In genomic region chr2:168253379-168253778, GRCh38 we compare ENCODE assay signal across 21 cellular contexts.
"Had no signal": no experiment of that assay in that cellular context is flagged by ENCODE, and none has a peak within 500 bp of the region (broad histone marks: within the 10 kb centered on the region; RNA-seq: fewer than 3 reads in every experiment).

No MANE protein-coding gene starts in this region.

- H3K9me3 Mint-ChIP-seq: memory B cell had no signal

- H3K4me1 ChIP-seq: prostate gland, right atrium auricular region, suprapubic skin, upper lobe of right lung, uterus had no signal

- H3K4me3 Mint-ChIP-seq: memory B cell; nephron progenitor cell; stimulated activated naive CD8-positive, alpha-beta T cell treated with anti-CD3 and anti-CD28 coated beads, Interleukin-15, amount 100 ng/mL, for 72 hours had no signal

- H3K27ac ChIP-seq: coronary artery, prostate gland, right atrium auricular region, skin epidermis, spleen, suprapubic skin, transverse colon, upper lobe of right lung, uterus had no signal

- H3K36me3 Mint-ChIP-seq: memory B cell had no signal

- H3K36me3 ChIP-seq: prostate gland, right atrium auricular region, spleen, suprapubic skin, transverse colon, upper lobe of right lung, uterus had no signal

- H3K4me3 ChIP-seq: coronary artery, lung, prostate gland, right atrium auricular region, skin epidermis, spleen, suprapubic skin, transverse colon, upper lobe of right lung, uterus had no signal

- ATAC-seq: left ventricle myocardium superior; stimulated activated naive CD8-positive, alpha-beta T cell treated with anti-CD3 and anti-CD28 coated beads, Interleukin-15, amount 100 ng/mL, for 72 hours; upper lobe of right lung had no signal

- H3K9me3 ChIP-seq: prostate gland, suprapubic skin, transverse colon, upper lobe of right lung had no signal

- DNase-seq: dermis blood vessel endothelial cell; effector memory CD4-positive, alpha-beta T cell; erythroblast; hypothalamus; left ventricle myocardium superior; nephron progenitor cell; nucleus accumbens; spleen; stimulated activated CD4-positive, alpha-beta T cell treated with anti-CD3 and anti-CD28 coated beads, Interleukin-4, amount 100 ng/mL, for 4 hours; stimulated activated naive CD4-positive, alpha-beta T cell; stimulated activated naive CD8-positive, alpha-beta T cell treated with anti-CD3 and anti-CD28 coated beads, Interleukin-15, amount 100 ng/mL, for 72 hours; transverse colon; upper lobe of right lung; uterus had no signal

- H3K4me1 Mint-ChIP-seq: memory B cell had no signal

- H3K27me3 Mint-ChIP-seq: memory B cell; stimulated activated naive CD8-positive, alpha-beta T cell treated with anti-CD3 and anti-CD28 coated beads, Interleukin-15, amount 100 ng/mL, for 72 hours had no signal

- H3K27ac Mint-ChIP-seq: memory B cell; nephron progenitor cell; stimulated activated naive CD8-positive, alpha-beta T cell treated with anti-CD3 and anti-CD28 coated beads, Interleukin-15, amount 100 ng/mL, for 72 hours had no signal

- H3K27me3 ChIP-seq: right atrium auricular region, spleen, suprapubic skin, transverse colon, upper lobe of right lung, uterus had no signal
